16 cellular contexts compared by ENCODE assay signal in the genomic region with DNA sequence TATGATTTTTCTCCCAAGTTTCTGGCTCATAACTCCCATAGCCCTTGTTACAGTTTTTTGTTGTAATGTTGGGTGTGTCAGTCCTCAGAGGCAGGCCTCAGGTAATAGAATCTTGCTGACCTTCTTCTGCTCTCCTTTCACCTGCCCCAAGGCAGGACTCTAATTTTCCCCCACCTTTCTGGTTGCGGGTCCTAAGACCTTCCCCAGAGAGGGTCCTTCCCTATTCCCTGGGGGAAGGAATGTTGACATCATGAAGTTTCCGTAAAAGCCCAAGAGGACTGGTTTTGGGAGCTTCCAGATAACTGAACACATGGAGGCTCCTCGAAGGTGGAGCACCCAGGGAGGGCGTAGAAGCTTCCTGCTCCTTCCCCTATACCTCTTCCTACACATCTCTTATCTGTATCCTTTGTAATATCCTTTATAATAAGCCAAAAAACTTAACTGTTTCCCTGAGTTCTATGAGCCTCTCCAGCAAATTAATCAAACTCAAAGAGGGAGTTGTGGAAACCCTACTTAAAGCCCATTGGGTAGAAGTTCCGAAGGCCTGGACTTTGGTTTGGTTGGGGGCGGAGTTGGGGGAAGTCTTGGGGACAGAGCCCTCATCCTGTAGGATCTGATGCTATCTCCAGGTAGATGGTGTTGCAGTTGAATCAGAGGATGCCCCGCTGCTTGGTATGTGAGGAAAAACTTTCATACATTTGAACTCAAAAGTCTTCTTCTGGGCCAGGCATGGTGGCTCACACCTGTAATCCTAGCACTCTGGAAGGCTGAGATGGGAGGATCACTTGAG. TPM values are rescaled to one million over a fixed set of nuclear protein-coding genes. Genes with fewer than 3 reads are reported as not detected.
A peak's percentile ranks its signal among the peaks of the same experiment; 100 is the strongest.
DNase-seq lines count a peak whose midpoint lies in the region; ATAC-seq and TF ChIP-seq lines count a peak whose summit lies in the region.
"Had no signal": no experiment of that assay in that cellular context is flagged by ENCODE, and none has a peak within 500 bp of the region (broad histone marks: within the 10 kb centered on the region; RNA-seq: fewer than 3 reads in every experiment).

No MANE protein-coding gene starts in this region.

- no peaks in the 10 kb centered on the region for H4K20me1 ChIP-seq in GM23338 (replicated peaks; ENCODE audit: insufficient read depth)

- H3K4me3 ChIP-seq in GM23338 (no peak overlapping the region), ascending aorta (no peak overlapping the region), vagina (no peak overlapping the region)

- H3K4me1 Mint-ChIP-seq in GM23338 (0 out of 3 replicates have a peak, but pooled peaks cover 2% of the 10 kb centered on the region), naive B cell (peaks cover 18 to 26% (median 25%) of the 10 kb centered on the region in 3 donors)
- H3K4me1 Mint-ChIP-seq in activated T-cell treated with anti-CD3 and anti-CD28 coated beads, Interleukin-2, amount 50 U/mL, for 4 hours (ENCODE audit: low read depth), result no peaks in the 10 kb centered on the region

- DNase-seq in GM23338 (ENCODE audit: low spot score) (no peak), ascending aorta (ENCODE audit: low spot score in 2 of 2) (no peak), naive B cell (no peak), vagina (ENCODE audit: extremely low spot score in 2 of 2) (no peak), hypothalamus (lab: John Stamatoyannopoulos, UW) (no peak)
- DNase-seq in activated T-cell treated with anti-CD3 and anti-CD28 coated beads, Interleukin-2, amount 50 U/mL, for 4 hours, result no peak
- DNase-seq: ACHN; AML-193; CD4-positive, alpha-beta T cell; H7; NCI-H1417 treated with DMSO at 0.1 percent for 48 hours; NCI-H1930; NCI-H69; RPMI8226; SIG-M5 had no signal

- no peak overlapping the region for H3K4me3 Mint-ChIP-seq in GM23338
- no peak overlapping the region for H3K4me3 Mint-ChIP-seq in naive B cell
- no peak overlapping the region for H3K4me3 Mint-ChIP-seq in activated T-cell treated with anti-CD3 and anti-CD28 coated beads, Interleukin-2, amount 50 U/mL, for 4 hours
- H3K4me3 Mint-ChIP-seq: CD4-positive, alpha-beta T cell had no signal

- H3F3A ChIP-seq in GM23338 (replicated peaks; ENCODE audit: low read depth), result no peaks in the 10 kb centered on the region

- H3K36me3 Mint-ChIP-seq in GM23338 (ENCODE audit: low read depth) (no peaks in the 10 kb centered on the region), naive B cell (no peaks in the 10 kb centered on the region)
- H3K36me3 Mint-ChIP-seq in activated T-cell treated with anti-CD3 and anti-CD28 coated beads, Interleukin-2, amount 50 U/mL, for 4 hours (ENCODE audit: insufficient read depth), result no peaks in the 10 kb centered on the region

- H3K9me2 ChIP-seq in GM23338 (ENCODE audit: insufficient read depth), result no peaks in the 10 kb centered on the region

- no peak for TF ChIP-seq POLR2A in vagina (IDR thresholded peaks at IDR 0.05)

- H3K9me3 Mint-ChIP-seq in GM23338 (no peaks in the 10 kb centered on the region), naive B cell (no peaks in the 10 kb centered on the region)
- H3K9me3 Mint-ChIP-seq in activated T-cell treated with anti-CD3 and anti-CD28 coated beads, Interleukin-2, amount 50 U/mL, for 4 hours, result no peaks in the 10 kb centered on the region
- H3K9me3 Mint-ChIP-seq: CD4-positive, alpha-beta T cell had no signal

- H3K36me3 ChIP-seq in GM23338 (ENCODE audit: insufficient read depth) (no peaks in the 10 kb centered on the region), ascending aorta (no peaks in the 10 kb centered on the region), vagina (no peaks in the 10 kb centered on the region)

- ATAC-seq in GM23338 (no peak), naive B cell (ENCODE audit: low read depth in 2 of 2) (no peak), HG02870 (IDR thresholded peaks at IDR 0.05; ENCODE audit: unreplicated experiment) (no peak)
- no peak for ATAC-seq in activated T-cell treated with anti-CD3 and anti-CD28 coated beads, Interleukin-2, amount 50 U/mL, for 4 hours

- intact Hi-C loops in ascending aorta (cut with DNase I), result loop anchor here (2.0 kb wide), 1 partner anchor 51 kb away; no protein-coding TSS in a partner anchor
- intact Hi-C loops in vagina (cut with DNase I), result no loop called here

- H3K27ac ChIP-seq in GM23338 (ENCODE audit: low read depth) (no peak overlapping the region), ascending aorta (peak overlapping the region; percentile 86 to 94), vagina (peak overlapping the region; percentile 74)

- H3K27me3 Mint-ChIP-seq in GM23338 (ENCODE audit: insufficient read depth, low read depth, poor library complexity), result peaks cover 15% of the 10 kb centered on the region
- peaks cover 0 to 6% (median 0%) of the 10 kb centered on the region in 3 donors for H3K27me3 Mint-ChIP-seq in naive B cell
- H3K27me3 Mint-ChIP-seq in activated T-cell treated with anti-CD3 and anti-CD28 coated beads, Interleukin-2, amount 50 U/mL, for 4 hours (ENCODE audit: low read depth), result peaks cover 6% of the 10 kb centered on the region
- H3K27me3 Mint-ChIP-seq: CD4-positive, alpha-beta T cell had no signal

- H3K27me3 ChIP-seq in GM23338 (ENCODE audit: insufficient read depth) (no peaks in the 10 kb centered on the region), ascending aorta (no peaks in the 10 kb centered on the region), vagina (no peaks in the 10 kb centered on the region)

- H3K27ac Mint-ChIP-seq in GM23338 (no peak overlapping the region), naive B cell (peak overlapping the region in 4 of 6 donors; percentile 43 to 93 (median 68))
- H3K27ac Mint-ChIP-seq: CD4-positive, alpha-beta T cell had no signal

- peak overlapping the region; percentile 78; the same call in 1 of the 2 replicates for H2AFZ ChIP-seq in GM23338

- H3K4me1 ChIP-seq in GM23338 (ENCODE audit: insufficient read depth), result no peaks in the 10 kb centered on the region; the same call in 1 of the 2 replicates
- H3K4me1 ChIP-seq in ascending aorta, result peaks cover 17 to 38% of the 10 kb centered on the region in 2 donors
- peaks cover 24% of the 10 kb centered on the region for H3K4me1 ChIP-seq in vagina

- no peak for TF ChIP-seq CTCF in GM23338 (conservative IDR thresholded peaks at IDR 0.05; ENCODE audit: low read depth in 2 of 2)
- no peak for TF ChIP-seq CTCF in ascending aorta (IDR thresholded peaks at IDR 0.05)
- no peak for TF ChIP-seq CTCF in vagina (IDR thresholded peaks at IDR 0.05)

- H3K4me2 ChIP-seq in GM23338, result no peak overlapping the region

- no peaks in the 10 kb centered on the region for H3K79me2 ChIP-seq in GM23338 (replicated peaks; ENCODE audit: insufficient read depth)

- H3K9me3 ChIP-seq in ascending aorta, result no peaks in the 10 kb centered on the region
- no peaks in the 10 kb centered on the region for H3K9me3 ChIP-seq in vagina

TF ChIP-seq in GM23338, 12 proteins besides CTCF, POLR2A, EP300 and RAD21 (continues in another document):
- no peak for TF ChIP-seq CREB1 (CRISPR knock-in tag; IDR thresholded peaks at IDR 0.05; ENCODE audit: low read depth)
- TF ChIP-seq EZH2 (IDR thresholded peaks at IDR 0.05; ENCODE audit: low read depth, unreplicated experiment), result no peak
- TF ChIP-seq POLR2AphosphoS5 (IDR thresholded peaks at IDR 0.05; ENCODE audit: low read depth), result no peak
- TF ChIP-seq ZNF114 (CRISPR knock-in tag; IDR thresholded peaks at IDR 0.05), result no peak
- TF ChIP-seq, protein P1, sequence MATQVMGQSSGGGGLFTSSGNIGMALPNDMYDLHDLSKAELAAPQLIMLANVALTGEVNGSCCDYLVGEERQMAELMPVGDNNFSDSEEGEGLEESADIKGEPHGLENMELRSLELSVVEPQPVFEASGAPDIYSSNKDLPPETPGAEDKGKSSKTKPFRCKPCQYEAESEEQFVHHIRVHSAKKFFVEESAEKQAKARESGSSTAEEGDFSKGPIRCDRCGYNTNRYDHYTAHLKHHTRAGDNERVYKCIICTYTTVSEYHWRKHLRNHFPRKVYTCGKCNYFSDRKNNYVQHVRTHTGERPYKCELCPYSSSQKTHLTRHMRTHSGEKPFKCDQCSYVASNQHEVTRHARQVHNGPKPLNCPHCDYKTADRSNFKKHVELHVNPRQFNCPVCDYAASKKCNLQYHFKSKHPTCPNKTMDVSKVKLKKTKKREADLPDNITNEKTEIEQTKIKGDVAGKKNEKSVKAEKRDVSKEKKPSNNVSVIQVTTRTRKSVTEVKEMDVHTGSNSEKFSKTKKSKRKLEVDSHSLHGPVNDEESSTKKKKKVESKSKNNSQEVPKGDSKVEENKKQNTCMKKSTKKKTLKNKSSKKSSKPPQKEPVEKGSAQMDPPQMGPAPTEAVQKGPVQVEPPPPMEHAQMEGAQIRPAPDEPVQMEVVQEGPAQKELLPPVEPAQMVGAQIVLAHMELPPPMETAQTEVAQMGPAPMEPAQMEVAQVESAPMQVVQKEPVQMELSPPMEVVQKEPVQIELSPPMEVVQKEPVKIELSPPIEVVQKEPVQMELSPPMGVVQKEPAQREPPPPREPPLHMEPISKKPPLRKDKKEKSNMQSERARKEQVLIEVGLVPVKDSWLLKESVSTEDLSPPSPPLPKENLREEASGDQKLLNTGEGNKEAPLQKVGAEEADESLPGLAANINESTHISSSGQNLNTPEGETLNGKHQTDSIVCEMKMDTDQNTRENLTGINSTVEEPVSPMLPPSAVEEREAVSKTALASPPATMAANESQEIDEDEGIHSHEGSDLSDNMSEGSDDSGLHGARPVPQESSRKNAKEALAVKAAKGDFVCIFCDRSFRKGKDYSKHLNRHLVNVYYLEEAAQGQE (IDR thresholded peaks at IDR 0.05; ENCODE audit: unreplicated experiment), result no peak
- TF ChIP-seq EZH2phosphoT487 (IDR thresholded peaks at IDR 0.05; ENCODE audit: unreplicated experiment), result no peak

RNA-seq across cellular contexts. Expression of a gene that starts 9.0 kb away (rescaled TPM):
- total RNA-seq in GM23338 (2014; rRNA removed; shearing (Covaris generic)), result 196 and 237 TPM in 2 replicates
- 144 and 180 TPM in 2 replicates for polyA plus RNA-seq in GM23338 (2016; fragmentation: Nextera tagmentation; extraction: Ambion mirVana)
- total RNA-seq in ascending aorta, result 190 TPM
- 100 to 1,000 TPM; 228 to 283 (median 252) TPM for polyA plus RNA-seq in naive B cell (ENCODE audit: low read depth in 6 of 6)
- 249 TPM for total RNA-seq in vagina
- 100 to 1,000 TPM; 184 to 196 (median 195) TPM for total RNA-seq in activated T-cell treated with anti-CD3 and anti-CD28 coated beads, Interleukin-2, amount 50 U/mL, for 4 hours

RNA-seq across cellular contexts. Expression of a gene that starts 58.6 kb away (rescaled TPM):
- total RNA-seq in GM23338 (2014; rRNA removed; shearing (Covaris generic)), result 31.1 and 37.3 TPM in 2 replicates
- polyA plus RNA-seq in GM23338 (2016; fragmentation: Nextera tagmentation; extraction: Ambion mirVana) (13.9 and 16.3 TPM in 2 replicates), naive B cell (ENCODE audit: low read depth in 6 of 6) (10 to 100 TPM in 5 of 6 donors, 1 to 10 TPM in 1; 9.4 to 22.7 (median 16.1) TPM)
- total RNA-seq in ascending aorta (116 TPM), vagina (58.4 TPM)
- total RNA-seq in activated T-cell treated with anti-CD3 and anti-CD28 coated beads, Interleukin-2, amount 50 U/mL, for 4 hours, result 10 to 100 TPM; 48.5 to 51.2 (median 50.4) TPM
